In the genomic region with DNA sequence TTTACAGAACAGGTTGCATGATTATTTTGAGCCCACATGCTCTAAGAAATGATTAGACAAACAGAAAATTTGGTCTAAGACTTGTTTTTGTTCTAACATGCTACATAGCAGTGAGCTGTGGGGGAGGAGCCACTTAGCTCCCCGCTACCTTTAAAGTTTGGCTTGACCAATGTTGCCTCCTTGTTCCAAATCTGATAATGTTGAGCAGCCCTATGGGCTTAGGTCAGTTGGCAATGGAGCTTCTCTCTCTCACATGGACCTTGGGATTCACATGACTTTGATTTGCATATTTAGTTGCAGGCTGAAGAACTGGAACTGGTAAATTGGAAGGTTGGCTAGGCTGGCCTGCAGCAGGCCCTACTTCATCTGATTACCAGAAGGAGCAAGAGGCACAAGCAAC, we compare ENCODE assay signal across 26 cellular contexts.
"Had no signal": no experiment of that assay in that cellular context is flagged by ENCODE, and none has a peak within 500 bp of the region (broad histone marks: within the 10 kb centered on the region; RNA-seq: fewer than 3 reads in every experiment).

No MANE protein-coding gene starts in this region.

- ATAC-seq: stimulated activated effector memory CD8-positive, alpha-beta T cell treated with anti-CD3 and anti-CD28 coated beads, Interleukin-12 subunit alpha, Interleukin-12 subunit beta, amount 100 ng/mL, for 72 hours; stimulated activated naive B cell treated with anti-CD40 and anti-IgM and Interleukin-4, amounts not matched to agents 10 μg/mL and 1 μg/mL and 100 μg/mL, for 72 hours; stimulated activated naive CD8-positive, alpha-beta T cell treated with anti-CD3 and anti-CD28 coated beads, Interleukin-15, amount 100 ng/mL, for 72 hours; stimulated activated naive CD8-positive, alpha-beta T cell treated with anti-CD3 and anti-CD28 coated beads, Interleukin-15, Interleukin-2, amounts not matched to agents 100 U/mL and 50 U/mL, for 24 hours had no signal

- H3K9me3 ChIP-seq: stomach, suprapubic skin, testis, thoracic aorta, thyroid gland, tibial artery, tibial nerve, transverse colon, upper lobe of left lung, upper lobe of right lung, uterus, vagina had no signal

- H3K4me1 ChIP-seq: stomach, suprapubic skin, testis, thyroid gland, tibial artery, tibial nerve, transverse colon, upper lobe of left lung, upper lobe of right lung, uterus, vagina had no signal

- H3K27me3 ChIP-seq: stomach, suprapubic skin, testis, thyroid gland, tibial artery, tibial nerve, transverse colon, upper lobe of left lung, upper lobe of right lung, uterus, vagina had no signal

- H3K36me3 ChIP-seq: stomach, suprapubic skin, thoracic aorta, thyroid gland, tibial artery, tibial nerve, transverse colon, upper lobe of left lung, upper lobe of right lung, uterus, vagina had no signal

- H3K4me3 ChIP-seq: stomach, suprapubic skin, testis, thoracic aorta, thyroid gland, tibial artery, tibial nerve, transverse colon, upper lobe of left lung, upper lobe of right lung, uterus, vagina had no signal

- FAIRE-seq: urothelium cell line had no signal

- H3K27ac ChIP-seq: stomach, suprapubic skin, testis, thoracic aorta, thyroid gland, tibial artery, tibial nerve, transverse colon, upper lobe of left lung, upper lobe of right lung, uterus, vagina had no signal

- DNase-seq: stimulated activated CD4-positive, alpha-beta T cell treated with anti-CD3 and anti-CD28 coated beads, Interleukin-2, amount 100 ng/mL, for 48 hours; stimulated activated CD4-positive, alpha-beta T cell treated with anti-CD3 and anti-CD28 coated beads, Interleukin-4, amount 100 ng/mL, for 1 hour; stimulated activated CD4-positive, alpha-beta T cell treated with anti-CD3 and anti-CD28 coated beads, Interleukin-4, amount 100 ng/mL, for 24 hours; stimulated activated CD4-positive, alpha-beta T cell treated with anti-CD3 and anti-CD28 coated beads, Interleukin-4, amount 100 ng/mL, for 4 hours; stimulated activated CD8-positive, alpha-beta memory T cell treated with anti-CD3 and anti-CD28 coated beads, Interleukin-4, amount 100 ng/mL, for 48 hours; stimulated activated naive B cell treated with anti-CD40 and anti-IgM and Interleukin-4, amounts not matched to agents 10 μg/mL and 1 μg/mL and 100 μg/mL, for 72 hours; stimulated activated naive CD4-positive, alpha-beta T cell; stimulated activated naive CD4-positive, alpha-beta T cell treated with Interleukin-2 at 50 U/mL for 16 hours; stimulated activated naive CD8-positive, alpha-beta T cell treated with anti-CD3 and anti-CD28 coated beads, Interleukin-15, amount 100 ng/mL, for 72 hours; stimulated activated naive CD8-positive, alpha-beta T cell treated with anti-CD3 and anti-CD28 coated beads, Interleukin-15, Interleukin-2, amounts not matched to agents 100 U/mL and 50 U/mL, for 24 hours; stomach; substantia nigra; testis; thyroid gland; tibial artery; transverse colon; trophoblast cell; upper lobe of left lung; upper lobe of right lung; uterus had no signal
